Comparison of ENCODE assay signal across 1 cellular context in genomic region chr4:48907706-48908477, GRCh38.
TF ChIP-seq lines count a peak whose summit lies in the region.

No MANE protein-coding gene starts in this region.

TF ChIP-seq in H1, 55 proteins besides CTCF, POLR2A, EP300 and RAD21:
- TF ChIP-seq YY1 (IDR thresholded peaks at IDR 0.05; ENCODE audit: low read depth, low read length) (no peak), POU5F1 (IDR thresholded peaks at IDR 0.05; ENCODE audit: low read depth, low read length) (no peak), HDAC2 (IDR thresholded peaks at IDR 0.05; ENCODE audit: borderline replicate concordance in 1 of 2, low read depth in 2 of 2, low read length in 2 of 2) (no peak), ATF2 (IDR thresholded peaks at IDR 0.05; ENCODE audit: low read length) (no peak), ASH2L (IDR thresholded peaks at IDR 0.05; ENCODE audit: low read length) (no peak), RFX5 (IDR thresholded peaks at IDR 0.05; ENCODE audit: borderline replicate concordance, low read depth, low read length) (no peak)
TF ChIP-seq in H1: peak in this region for 0.
